Comparison of ENCODE assay signal across 8 cellular contexts in genomic region chr20:45341939-45342862, GRCh38. TPM values are rescaled to one million over a fixed set of nuclear protein-coding genes. Genes with fewer than 3 reads are reported as not detected.
DNase-seq lines count a peak whose midpoint lies in the region; ATAC-seq and TF ChIP-seq lines count a peak whose summit lies in the region.

No MANE protein-coding gene starts in this region.

- no peak for DNase-seq in activated CD4-positive, alpha-beta T cell treated with anti-CD3 and anti-CD28 coated beads, Interleukin-2, amount 10 ng/mL, durations not matched to agents 24 days and 14 days
- DNase-seq in activated CD4-positive, alpha-beta T cell treated with anti-CD3 and anti-CD28 coated beads, Interleukin-2, amount 50 U/mL, for 4 hours: no peak
- DNase-seq in MCF 10A (ENCODE audit: unreplicated experiment) (peak; percentile 42), iris pigment epithelial cell (ENCODE audit: low read depth) (peak; percentile 71), stomach (peak; percentile 90), occipital lobe (lab: John Stamatoyannopoulos, UW) (no peak)

- H3K27me3 Mint-ChIP-seq in activated CD4-positive, alpha-beta T cell treated with anti-CD3 and anti-CD28 coated beads, Interleukin-2, amount 10 ng/mL, durations not matched to agents 24 days and 14 days: no peaks in the 10 kb centered on the region
- no peaks in the 10 kb centered on the region for H3K27me3 Mint-ChIP-seq in MCF 10A (ENCODE audit: insufficient read depth, unreplicated experiment)

- no peak for TF ChIP-seq EP300 in stomach (IDR thresholded peaks at IDR 0.05)

- peak overlapping the region; percentile 29 for H3K27ac Mint-ChIP-seq in activated CD4-positive, alpha-beta T cell treated with anti-CD3 and anti-CD28 coated beads, Interleukin-2, amount 10 ng/mL, durations not matched to agents 24 days and 14 days
- H3K27ac Mint-ChIP-seq in MCF 10A (ENCODE audit: low read depth, unreplicated experiment): peak overlapping the region; percentile 93

- H3K4me1 Mint-ChIP-seq in activated CD4-positive, alpha-beta T cell treated with anti-CD3 and anti-CD28 coated beads, Interleukin-2, amount 10 ng/mL, durations not matched to agents 24 days and 14 days: peaks cover 63% of the 10 kb centered on the region
- peaks cover 76% of the 10 kb centered on the region for H3K4me1 Mint-ChIP-seq in MCF 10A (ENCODE audit: insufficient read depth, unreplicated experiment)

- POLR2A ChIA-PET in MCF 10A (lab: Yijun Ruan, JAX): interaction anchor here (0.6 to 37.4 kb wide), 14 partner anchors 9 to 492 kb away, joined by 3 to 1328 read pairs (median 4); partner anchors contain the start of genes PIGT, SDC4, SNX21 and SYS1

- CTCF ChIA-PET in MCF 10A (lab: Yijun Ruan, JAX): interaction anchor here (0.7 to 9.0 kb wide), 8 partner anchors 10 to 429 kb away, joined by 3 to 82 read pairs (median 4); partner anchors contain the start of gene SYS1

- H3K4me3 Mint-ChIP-seq in activated CD4-positive, alpha-beta T cell treated with anti-CD3 and anti-CD28 coated beads, Interleukin-2, amount 10 ng/mL, durations not matched to agents 24 days and 14 days: no peak overlapping the region
- H3K4me3 Mint-ChIP-seq in MCF 10A (ENCODE audit: unreplicated experiment): peak overlapping the region; percentile 89

- peak overlapping the region; percentile 29 to 74 (median 70) for H3K4me3 ChIP-seq in stomach

- H3K36me3 Mint-ChIP-seq in activated CD4-positive, alpha-beta T cell treated with anti-CD3 and anti-CD28 coated beads, Interleukin-2, amount 10 ng/mL, durations not matched to agents 24 days and 14 days (ENCODE audit: low read depth): peaks cover 62% of the 10 kb centered on the region
- peaks cover 26% of the 10 kb centered on the region for H3K36me3 Mint-ChIP-seq in MCF 10A (ENCODE audit: insufficient read depth, unreplicated experiment)

- H3K27ac ChIP-seq in stomach: peak overlapping the region; percentile 91 to 97 (median 95)

- ATAC-seq in GM21528 (IDR thresholded peaks at IDR 0.05; ENCODE audit: low FRiP score, unreplicated experiment): no peak
- no peak for ATAC-seq in GM19452 (IDR thresholded peaks at IDR 0.05; ENCODE audit: unreplicated experiment)

- BruUV-seq in MCF 10A (replicated peaks; lab: Mats Ljungman, UMichigan): no TSS peak

- H3K27me3 ChIP-seq in stomach: no peaks in the 10 kb centered on the region

- no peaks in the 10 kb centered on the region for H3K9me3 ChIP-seq in stomach

- intact Hi-C loops in activated CD4-positive, alpha-beta T cell treated with anti-CD3 and anti-CD28 coated beads, Interleukin-2, amount 10 ng/mL, durations not matched to agents 24 days and 14 days (cut with micrococcal nuclease): no loop called here
- intact Hi-C loops in MCF 10A (cut with micrococcal nuclease): no loop called here
- intact Hi-C loops in stomach (cut with DNase I; ENCODE audit: low total_unique reads): no loop called here

- TF ChIP-seq CTCF in MCF 10A (IDR thresholded peaks at IDR 0.05; ENCODE audit: unreplicated experiment) (no peak), stomach (IDR thresholded peaks at IDR 0.05) (no peak)

- peaks cover 86 to 100% (median 95%) of the 10 kb centered on the region in 4 donors for H3K4me1 ChIP-seq in stomach

- 15 to 35% (median 20%) methylated on average over 15 to 16 of the region's 16 CpGs for WGBS in stomach, 5 donors

- peak in 2 of 4 donors; percentile 51 to 70 for TF ChIP-seq POLR2A in stomach (IDR thresholded peaks at IDR 0.05)

- H3K9me3 Mint-ChIP-seq in activated CD4-positive, alpha-beta T cell treated with anti-CD3 and anti-CD28 coated beads, Interleukin-2, amount 10 ng/mL, durations not matched to agents 24 days and 14 days: no peaks in the 10 kb centered on the region
- no peaks in the 10 kb centered on the region for H3K9me3 Mint-ChIP-seq in MCF 10A (ENCODE audit: unreplicated experiment)

- H3K36me3 ChIP-seq in stomach: peaks cover 0 to 23% (median 3%) of the 10 kb centered on the region in 4 donors

RNA-seq across cellular contexts. Expression of gene SDC4, which starts 6.0 kb away (rescaled TPM):
- 177 and 185 TPM in 2 replicates for total RNA-seq in activated CD4-positive, alpha-beta T cell treated with anti-CD3 and anti-CD28 coated beads, Interleukin-2, amount 10 ng/mL, durations not matched to agents 24 days and 14 days
- total RNA-seq in MCF 10A (2022): 180 and 209 TPM in 2 replicates
- 100 to 1,000 TPM in 2 of 5 donors, 10 to 100 TPM in 3; 27.4 to 343 (median 81.4) TPM for total RNA-seq in stomach
- 10 to 100 TPM; 29.6 to 97.3 (median 78.8) TPM for polyA plus RNA-seq in stomach
- total RNA-seq in occipital lobe: 1.9 TPM

RNA-seq across cellular contexts. Expression of gene SYS1, which starts 20.8 kb away (rescaled TPM):
- 24.4 and 26.2 TPM in 2 replicates for total RNA-seq in activated CD4-positive, alpha-beta T cell treated with anti-CD3 and anti-CD28 coated beads, Interleukin-2, amount 10 ng/mL, durations not matched to agents 24 days and 14 days
- total RNA-seq in MCF 10A (2022) (19.1 and 28.2 TPM in 2 replicates), stomach (100 to 1,000 TPM in 1 of 5 donors, 10 to 100 TPM in 4; 16.0 to 119 (median 25.1) TPM), occipital lobe (23.4 TPM)
- 10 to 100 TPM; 11.2 to 19.7 (median 18.8) TPM for polyA plus RNA-seq in stomach

RNA-seq across cellular contexts. Expression of gene MATN4, which starts 34.1 kb away (rescaled TPM):
- 1.2 and 1.5 TPM in 2 replicates for total RNA-seq in activated CD4-positive, alpha-beta T cell treated with anti-CD3 and anti-CD28 coated beads, Interleukin-2, amount 10 ng/mL, durations not matched to agents 24 days and 14 days
- total RNA-seq in MCF 10A (2022): 0.20 TPM in 1 of 2 replicates, not detected in the other
- under 1 TPM in 1 of 5 donors, not detected in 4; 0.37 TPM for total RNA-seq in stomach
- polyA plus RNA-seq in stomach: under 1 TPM in 2 of 3 donors, not detected in 1; 0.25 to 0.30 TPM
- not detected for total RNA-seq in occipital lobe

RNA-seq across cellular contexts. Expression of gene RBPJL, which starts 35.6 kb away (rescaled TPM):
- not detected in 2 replicates for total RNA-seq in activated CD4-positive, alpha-beta T cell treated with anti-CD3 and anti-CD28 coated beads, Interleukin-2, amount 10 ng/mL, durations not matched to agents 24 days and 14 days
- not detected in 2 replicates for total RNA-seq in MCF 10A (2022)
- total RNA-seq in stomach: 1 to 10 TPM in 1 of 5 donors, not detected in 4; 2.2 TPM
- polyA plus RNA-seq in stomach: 10 to 100 TPM in 1 of 3 donors, 1 to 10 TPM in 2; 2.7 to 10.4 (median 4.1) TPM
- total RNA-seq in occipital lobe: not detected

RNA-seq across cellular contexts. Expression of gene TP53TG5, which starts 35.9 kb away (rescaled TPM):
- total RNA-seq in activated CD4-positive, alpha-beta T cell treated with anti-CD3 and anti-CD28 coated beads, Interleukin-2, amount 10 ng/mL, durations not matched to agents 24 days and 14 days: 0.12 TPM in 1 of 2 replicates, not detected in the other
- total RNA-seq in MCF 10A (2022): not detected in 2 replicates
- total RNA-seq in stomach: not detected
- under 1 TPM in 2 of 3 donors, not detected in 1; 0.12 to 0.33 TPM for polyA plus RNA-seq in stomach
- not detected for total RNA-seq in occipital lobe

Comparison
In these comparisons a context has a peak if more than half of its experiments do, and no peak if none do; other contexts are left out.
1. DNase-seq: peak in MCF 10A (single experiment), iris pigment epithelial cell (single experiment) and stomach (single experiment); none in activated CD4-positive, alpha-beta T cell treated with anti-CD3 and anti-CD28 coated beads, Interleukin-2, amount 10 ng/mL, durations not matched to agents 24 days and 14 days (single experiment), activated CD4-positive, alpha-beta T cell treated with anti-CD3 and anti-CD28 coated beads, Interleukin-2, amount 50 U/mL, for 4 hours (0 of 2) and occipital lobe (single experiment).